In genomic region chr6:128073389-128073788, GRCh38 we compare ENCODE assay signal across 27 cellular contexts.
"Had no signal": no experiment of that assay in that cellular context is flagged by ENCODE, and none has a peak within 500 bp of the region (broad histone marks: within the 10 kb centered on the region; RNA-seq: fewer than 3 reads in every experiment).

No MANE protein-coding gene starts in this region.

- H3K9ac ChIP-seq: parathyroid adenoma had no signal

- DNase-seq: colonic mucosa; effector CD8-positive, alpha-beta T cell; endodermal cell; foreskin keratinocyte; heart left ventricle; hippocampal formation; islet precursor cell; kidney glomerular epithelial cell; left colon; mucosa of descending colon; naive B cell; sigmoid colon; spleen; stimulated activated CD4-positive, alpha-beta T cell treated with anti-CD3 and anti-CD28 coated beads, Interleukin-4, amount 100 ng/mL, for 4 hours; stimulated activated naive CD8-positive, alpha-beta T cell treated with anti-CD3 and anti-CD28 coated beads, Interleukin-15, Interleukin-2, amounts not matched to agents 100 U/mL and 50 U/mL, for 24 hours; substantia nigra; testis; tibial artery had no signal

- H3K9me3 ChIP-seq: colonic mucosa, gastroesophageal sphincter, heart left ventricle, mucosa of descending colon, neutrophil, sigmoid colon, spleen, testis, tibial artery had no signal

- H2AFZ ChIP-seq: parathyroid adenoma had no signal

- H3K27me3 ChIP-seq: colonic mucosa, foreskin keratinocyte, gastroesophageal sphincter, heart left ventricle, neutrophil, sigmoid colon, spleen, testis, tibial artery had no signal

- ATAC-seq: esophagus mucosa; foreskin keratinocyte; gastroesophageal sphincter; left colon; mucosa of descending colon; natural killer cell treated with Interleukin-12 subunit alpha and Interleukin-12 subunit beta and Interleukin-15 and Interleukin-18, amount 100 ng/mL, for 72 hours; stimulated activated memory B cell treated with anti-CD40 and anti-IgM and Interleukin-4, amounts not matched to agents 10 μg/mL and 1 μg/mL and 100 μg/mL, for 72 hours; stimulated activated naive CD8-positive, alpha-beta T cell treated with anti-CD3 and anti-CD28 coated beads, Interleukin-15, Interleukin-2, amounts not matched to agents 100 U/mL and 50 U/mL, for 24 hours had no signal

- H3K4me1 ChIP-seq: colonic mucosa, foreskin keratinocyte, gastroesophageal sphincter, parathyroid adenoma, sigmoid colon, spleen, testis, tibial artery had no signal

- H3K36me3 ChIP-seq: colonic mucosa, gastroesophageal sphincter, neutrophil had no signal

- H3K4me3 ChIP-seq: colonic mucosa, gastroesophageal sphincter, heart left ventricle, lung, mucosa of descending colon, sigmoid colon, skin epidermis, spleen, testis, tibial artery had no signal

- H3K79me2 ChIP-seq: parathyroid adenoma had no signal

- H3K27ac ChIP-seq: colonic mucosa, epithelial cell of prostate, foreskin keratinocyte, gastroesophageal sphincter, heart left ventricle, neutrophil, parathyroid adenoma, sigmoid colon, skin epidermis, spleen, testis, tibial artery had no signal
